Comparison of ENCODE assay signal across 17 cellular contexts in the genomic region with DNA sequence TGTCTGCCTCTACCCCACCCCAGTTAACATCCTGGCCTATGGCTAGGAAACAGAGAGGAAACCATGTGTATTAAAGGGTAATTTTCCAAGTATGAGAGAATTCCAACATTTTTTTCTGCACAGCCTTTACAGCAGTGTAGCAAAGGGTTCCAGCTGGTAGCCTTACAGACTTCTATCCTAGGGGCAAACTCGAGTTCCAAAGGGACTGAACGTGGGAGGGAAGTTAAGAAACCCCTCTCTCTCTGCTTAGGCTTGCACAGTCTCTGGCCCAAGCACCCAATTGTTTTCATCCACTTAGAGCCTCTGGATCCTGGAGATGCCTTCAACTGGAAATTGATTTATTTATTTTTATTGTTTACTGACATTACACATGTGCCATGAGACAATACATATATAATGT.
DNase-seq lines count a peak whose midpoint lies in the region; ATAC-seq, FAIRE-seq and TF ChIP-seq lines count a peak whose summit lies in the region.
"Had no signal": no experiment of that assay in that cellular context is flagged by ENCODE, and none has a peak within 500 bp of the region (broad histone marks: within the 10 kb centered on the region; RNA-seq: fewer than 3 reads in every experiment).

No MANE protein-coding gene starts in this region.

- DNase-seq in A549 (ENCODE audit: low read depth in 1 of 2, low spot score in 1 of 2) (no peak), esophagus muscularis mucosa (ENCODE audit: extremely low spot score) (no peak), sigmoid colon (no peak), MG63 (no peak), foreskin melanocyte (no peak)
- no peak for DNase-seq in activated T-cell treated with anti-CD3 and anti-CD28 coated beads, Interleukin-2, amount 50 U/mL, for 48 hours
- DNase-seq in activated naive CD4-positive, alpha-beta T cell treated with anti-CD3 and anti-CD28 coated beads, Interleukin-2, amount 10 ng/mL, durations not matched to agents 7 days and 5 days = no peak
- DNase-seq: activated CD4-positive, alpha-beta T cell treated with anti-CD3 and anti-CD28 coated beads for 36 hours; activated naive CD4-positive, alpha-beta T cell treated with Interleukin-2 at 50 U/mL for 16 hours; CD8-positive, alpha-beta T cell; DND-41; left colon; natural killer cell; NCI-H446; stimulated activated CD4-positive, alpha-beta T cell treated with anti-CD3 and anti-CD28 coated beads, Interleukin-4, amount 100 ng/mL, for 1 hour had no signal

- H3K4me3 ChIP-seq in A549 = no peak overlapping the region
- no peak overlapping the region for H3K4me3 ChIP-seq in esophagus muscularis mucosa
- no peak overlapping the region for H3K4me3 ChIP-seq in liver (ENCODE audit: low read depth in 1 of 3, low read length in 3 of 3)
- no peak overlapping the region for H3K4me3 ChIP-seq in sigmoid colon
- no peak overlapping the region for H3K4me3 ChIP-seq in MG63

- POLR2A ChIA-PET in A549 (lab: Yijun Ruan, JAX) = no interaction called here

- TF ChIP-seq CTCF in A549 (IDR thresholded peaks at IDR 0.05) (no peak), esophagus muscularis mucosa (IDR thresholded peaks at IDR 0.05) (no peak), liver (IDR thresholded peaks at IDR 0.05; ENCODE audit: low read depth, low read length, missing input control) (no peak), sigmoid colon (IDR thresholded peaks at IDR 0.05) (no peak)

- peak overlapping the region; percentile 14 to 62; a peak in 2 of 6 replicates for H3K27ac ChIP-seq in A549
- peak overlapping the region; percentile 84 to 90 (median 85) for H3K27ac ChIP-seq in esophagus muscularis mucosa (replicated peaks in 1 of 4)
- peak overlapping the region; percentile 72 to 84 for H3K27ac ChIP-seq in liver (ENCODE audit: low read depth in 1 of 2, low read length in 2 of 2)
- peak overlapping the region; percentile 66 to 82 (median 78) for H3K27ac ChIP-seq in sigmoid colon

- no peaks in the 10 kb centered on the region for H3K36me3 Mint-ChIP-seq in activated naive CD4-positive, alpha-beta T cell treated with anti-CD3 and anti-CD28 coated beads, Interleukin-2, amount 10 ng/mL, durations not matched to agents 7 days and 5 days
- H3K36me3 Mint-ChIP-seq: CD8-positive, alpha-beta T cell; natural killer cell had no signal

- H3K27me3 Mint-ChIP-seq in activated naive CD4-positive, alpha-beta T cell treated with anti-CD3 and anti-CD28 coated beads, Interleukin-2, amount 10 ng/mL, durations not matched to agents 7 days and 5 days = no peaks in the 10 kb centered on the region

- no peak for TF ChIP-seq RAD21 in A549 (conservative IDR thresholded peaks at IDR 0.05 in 1 of 2, IDR thresholded peaks at IDR 0.05 in 1 of 2)
- no peak for TF ChIP-seq RAD21 in liver (IDR thresholded peaks at IDR 0.05)

- 27% methylated on average over 2 of the region's 2 CpGs for WGBS in A549 (ENCODE audit: missing lambda C conversion rate)
- 38% methylated on average over 2 of the region's 2 CpGs for WGBS in esophagus muscularis mucosa
- WGBS in liver = 23% methylated on average over 2 of the region's 2 CpGs
- WGBS in sigmoid colon, 2 donors = 66 to 72% methylated on average over 2 of the region's 2 CpGs

- peak in 1 of 2 experiments; percentile 18; a peak in 3 of 6 replicates for ATAC-seq in A549
- ATAC-seq: activated CD4-positive, alpha-beta T cell treated with anti-CD3 and anti-CD28 coated beads for 36 hours; CD8-positive, alpha-beta T cell; left colon; natural killer cell had no signal

- peak overlapping the region; percentile 42; the same call in 2 of the 3 replicates for H3K4me2 ChIP-seq in A549

- FAIRE-seq in A549 (lab: Jason Lieb, UNC) = no peak
- FAIRE-seq: urothelium cell line had no signal

- H3K4me1 Mint-ChIP-seq in activated naive CD4-positive, alpha-beta T cell treated with anti-CD3 and anti-CD28 coated beads, Interleukin-2, amount 10 ng/mL, durations not matched to agents 7 days and 5 days = peaks cover 2% of the 10 kb centered on the region
- H3K4me1 Mint-ChIP-seq: activated CD4-positive, alpha-beta T cell treated with anti-CD3 and anti-CD28 coated beads for 36 hours; natural killer cell had no signal

- H3K9me3 Mint-ChIP-seq in activated naive CD4-positive, alpha-beta T cell treated with anti-CD3 and anti-CD28 coated beads, Interleukin-2, amount 10 ng/mL, durations not matched to agents 7 days and 5 days = no peaks in the 10 kb centered on the region
- H3K9me3 Mint-ChIP-seq: CD8-positive, alpha-beta T cell; natural killer cell had no signal

- H3K9me3 ChIP-seq in A549 = no peaks in the 10 kb centered on the region
- H3K9me3 ChIP-seq in esophagus muscularis mucosa = no peaks in the 10 kb centered on the region
- no peaks in the 10 kb centered on the region for H3K9me3 ChIP-seq in liver (ENCODE audit: control insufficient read depth in 4 of 4, low read length in 3 of 4)
- H3K9me3 ChIP-seq in sigmoid colon = no peaks in the 10 kb centered on the region
- no peaks in the 10 kb centered on the region for H3K9me3 ChIP-seq in MG63

- TF ChIP-seq POLR2A in A549 (IDR thresholded peaks at IDR 0.05; ENCODE audit: low read length) = no peak
- TF ChIP-seq POLR2A in esophagus muscularis mucosa (IDR thresholded peaks at IDR 0.05; ENCODE audit: low read depth) = no peak
- no peak for TF ChIP-seq POLR2A in sigmoid colon (IDR thresholded peaks at IDR 0.05)

- intact Hi-C loops in esophagus muscularis mucosa (cut with DNase I) = no loop called here
- intact Hi-C loops in sigmoid colon (cut with DNase I) = no loop called here

- H3K4me1 ChIP-seq in A549 = peaks cover 40% of the 10 kb centered on the region
- peaks cover 56 to 72% (median 63%) of the 10 kb centered on the region in 4 donors for H3K4me1 ChIP-seq in esophagus muscularis mucosa
- peaks cover 13 to 56% (median 52%) of the 10 kb centered on the region in 4 donors for H3K4me1 ChIP-seq in liver (ENCODE audit: control insufficient read depth in 4 of 4, insufficient read depth in 4 of 4, low read length in 3 of 4)
- peaks cover 0 to 59% (median 50%) of the 10 kb centered on the region in 4 donors for H3K4me1 ChIP-seq in sigmoid colon

- H3K27me3 ChIP-seq in esophagus muscularis mucosa = no peaks in the 10 kb centered on the region
- no peaks in the 10 kb centered on the region for H3K27me3 ChIP-seq in liver (ENCODE audit: control insufficient read depth in 4 of 4, insufficient read depth in 4 of 4, low read length in 3 of 4)
- H3K27me3 ChIP-seq in sigmoid colon = no peaks in the 10 kb centered on the region
- no peaks in the 10 kb centered on the region for H3K27me3 ChIP-seq in MG63

- H3K27ac Mint-ChIP-seq in activated naive CD4-positive, alpha-beta T cell treated with anti-CD3 and anti-CD28 coated beads, Interleukin-2, amount 10 ng/mL, durations not matched to agents 7 days and 5 days = no peak overlapping the region
- H3K27ac Mint-ChIP-seq: activated CD4-positive, alpha-beta T cell treated with anti-CD3 and anti-CD28 coated beads for 36 hours; CD8-positive, alpha-beta T cell; natural killer cell had no signal

- no peak overlapping the region for H3K4me3 Mint-ChIP-seq in activated naive CD4-positive, alpha-beta T cell treated with anti-CD3 and anti-CD28 coated beads, Interleukin-2, amount 10 ng/mL, durations not matched to agents 7 days and 5 days
- H3K4me3 Mint-ChIP-seq: activated CD4-positive, alpha-beta T cell treated with anti-CD3 and anti-CD28 coated beads for 36 hours; CD8-positive, alpha-beta T cell; natural killer cell had no signal

- H3K36me3 ChIP-seq in esophagus muscularis mucosa (no peaks in the 10 kb centered on the region), liver (ENCODE audit: control insufficient read depth in 4 of 4, insufficient read depth in 3 of 4, low read depth in 1 of 4, low read length in 3 of 4) (no peaks in the 10 kb centered on the region), sigmoid colon (no peaks in the 10 kb centered on the region), MG63 (no peaks in the 10 kb centered on the region)

- no peak for TF ChIP-seq EP300 in A549 (IDR thresholded peaks at IDR 0.05)
- TF ChIP-seq EP300 in esophagus muscularis mucosa (IDR thresholded peaks at IDR 0.05) = no peak
- no peak for TF ChIP-seq EP300 in sigmoid colon (IDR thresholded peaks at IDR 0.05)

- CTCF ChIA-PET in A549 (lab: Yijun Ruan, JAX) = no interaction called here
- CTCF ChIA-PET in activated naive CD4-positive, alpha-beta T cell treated with anti-CD3 and anti-CD28 coated beads, Interleukin-2, amount 10 ng/mL, durations not matched to agents 7 days and 5 days (lab: Charles Lee) = no interaction called here

- H3K9ac ChIP-seq in liver (ENCODE audit: low read depth in 1 of 2, low read length in 2 of 2) = peak overlapping the region in 1 of 2 donors; percentile 87

TF ChIP-seq in A549, 52 proteins besides CTCF, POLR2A, EP300 and RAD21 (continues in another document):
- no peak for TF ChIP-seq GATA3 (IDR thresholded peaks at IDR 0.05; ENCODE audit: borderline replicate concordance)
- TF ChIP-seq RFX5 (IDR thresholded peaks at IDR 0.05) = no peak
- no peak for TF ChIP-seq MYC (IDR thresholded peaks at IDR 0.05; ENCODE audit: borderline replicate concordance, low read length)
- no peak for TF ChIP-seq BHLHE40 (IDR thresholded peaks at IDR 0.05; ENCODE audit: low read depth, low read length)
- TF ChIP-seq TFCP2L1 (CRISPR knock-in tag; IDR thresholded peaks at IDR 0.05) = no peak
- TF ChIP-seq CHD2 (IDR thresholded peaks at IDR 0.05; ENCODE audit: low read length, partially characterized antibody) = no peak
- TF ChIP-seq PHF8 (IDR thresholded peaks at IDR 0.05; ENCODE audit: borderline replicate concordance, low read depth) = no peak
- no peak for TF ChIP-seq ZC3H11A (IDR thresholded peaks at IDR 0.05)
- no peak for TF ChIP-seq SREBF2 (IDR thresholded peaks at IDR 0.05)
- no peak for TF ChIP-seq SMC3 (IDR thresholded peaks at IDR 0.05)

TF ChIP-seq in liver, 16 proteins besides CTCF, POLR2A, EP300 and RAD21 (continues in another document):
- TF ChIP-seq FOXA2 (IDR thresholded peaks at IDR 0.05) (no peak), RXRA (IDR thresholded peaks at IDR 0.05) (no peak), HNF4A (conservative IDR thresholded peaks at IDR 0.05) (no peak), GABPA (IDR thresholded peaks at IDR 0.05 in 1 of 2, conservative IDR thresholded peaks at IDR 0.05 in 1 of 2) (no peak), HNF4G (IDR thresholded peaks at IDR 0.05) (no peak), YY1 (IDR thresholded peaks at IDR 0.05) (no peak)
- TF ChIP-seq, protein P1, sequence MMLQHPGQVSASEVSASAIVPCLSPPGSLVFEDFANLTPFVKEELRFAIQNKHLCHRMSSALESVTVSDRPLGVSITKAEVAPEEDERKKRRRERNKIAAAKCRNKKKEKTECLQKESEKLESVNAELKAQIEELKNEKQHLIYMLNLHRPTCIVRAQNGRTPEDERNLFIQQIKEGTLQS (IDR thresholded peaks at IDR 0.05) = no peak
